ENCODE assay signal across 8 cellular contexts in genomic region chr22:40534379-40535188, GRCh38.
A peak's percentile ranks its signal among the peaks of the same experiment; 100 is the strongest.
DNase-seq lines count a peak whose midpoint lies in the region; ATAC-seq and TF ChIP-seq lines count a peak whose summit lies in the region.

No MANE protein-coding gene starts in this region.

- no peak overlapping the region for H3K4me3 ChIP-seq in MG63
- H3K4me3 ChIP-seq in lower lobe of right lung = no peak overlapping the region

- peak overlapping the region; percentile 49 for H3K27ac ChIP-seq in lower lobe of right lung

- ATAC-seq in lower lobe of right lung = peak; percentile 59 to 73
- no peak for ATAC-seq in GM18511 (IDR thresholded peaks at IDR 0.05; ENCODE audit: unreplicated experiment)
- ATAC-seq in HG03469 (IDR thresholded peaks at IDR 0.05; ENCODE audit: unreplicated experiment) = no peak
- ATAC-seq in GM21367 (IDR thresholded peaks at IDR 0.05; ENCODE audit: unreplicated experiment) = no peak

- DNase-seq in ELR (ENCODE audit: low read depth) = peak; percentile 76
- DNase-seq in MG63 = peak; percentile 38
- DNase-seq in lower lobe of right lung = no peak
- no peak for DNase-seq in GF-D8 (lab: John Stamatoyannopoulos, UW)

- TF ChIP-seq CTCF in brain (conservative IDR thresholded peaks at IDR 0.05) (no peak), lower lobe of right lung (IDR thresholded peaks at IDR 0.05) (no peak)

- H3K36me3 Mint-ChIP-seq in brain = peaks cover 26% of the 10 kb centered on the region

- H3K27ac Mint-ChIP-seq in brain = peak overlapping the region; percentile 5 to 93 (median 83)

- peaks cover 45% of the 10 kb centered on the region for H3K4me1 ChIP-seq in lower lobe of right lung

- peak overlapping the region in 4 of 5 experiments; percentile 12 to 75 (median 38) for H3K4me3 Mint-ChIP-seq in brain

- H3K9me3 ChIP-seq in MG63 = no peaks in the 10 kb centered on the region
- H3K9me3 ChIP-seq in lower lobe of right lung = no peaks in the 10 kb centered on the region

- H3K27me3 ChIP-seq in MG63 (no peaks in the 10 kb centered on the region), lower lobe of right lung (ENCODE audit: low read depth) (no peaks in the 10 kb centered on the region)

- peaks cover 48% of the 10 kb centered on the region for H3K4me1 Mint-ChIP-seq in brain

- intact Hi-C loops in lower lobe of right lung (cut with DNase I) = no loop called here

- no peaks in the 10 kb centered on the region; the same call in none of the 2 replicates for H3K36me3 ChIP-seq in MG63
- H3K36me3 ChIP-seq in lower lobe of right lung = no peaks in the 10 kb centered on the region

- H3K27me3 Mint-ChIP-seq in brain = no peaks in the 10 kb centered on the region

- H3K9me3 Mint-ChIP-seq in brain = peaks cover 6 to 21% (median 17%) of the 10 kb centered on the region in 5 experiments

Comparison
In these comparisons a context has a peak if more than half of its experiments do, and no peak if none do; other contexts are left out.
1. DNase-seq: peak in ELR (single experiment) and MG63 (single experiment); none in lower lobe of right lung (single experiment) and GF-D8 (single experiment).
2. ATAC-seq: peak in lower lobe of right lung (2 of 2); none in GM18511 (single experiment), HG03469 (single experiment) and GM21367 (single experiment).